In genomic region chr10:68406815-68407585, GRCh38 we compare ENCODE assay signal across 8 cellular contexts. TPM values are rescaled to one million over a fixed set of nuclear protein-coding genes. Genes with fewer than 3 reads are reported as not detected.
DNase-seq lines count a peak whose midpoint lies in the region; ATAC-seq and TF ChIP-seq lines count a peak whose summit lies in the region.

Gene RUFY2, minus strand, starts transcription at chr10:68407277. Its CDS starts 88 bp downstream, at chr10:68407189.

- H3K36me3 ChIP-seq in gastroesophageal sphincter: peaks cover 0 to 4% of the 10 kb centered on the region in 2 donors
- no peaks in the 10 kb centered on the region for H3K36me3 ChIP-seq in suprapubic skin

- WGBS in gastroesophageal sphincter (ENCODE audit: low coverage in 1 of 2), 2 donors: 0% methylated on average over 3 to 5 of the region's 84 CpGs
- WGBS in suprapubic skin: 1% methylated on average over 33 of the region's 84 CpGs

- H3K4me3 ChIP-seq in gastroesophageal sphincter: peak within 1 kb of the TSS; percentile 96 to 99
- H3K4me3 ChIP-seq in suprapubic skin: peak within 1 kb of the TSS; percentile 99

- TF ChIP-seq POLR2A in gastroesophageal sphincter (IDR thresholded peaks at IDR 0.05) (peak; percentile 70 to 73), suprapubic skin (IDR thresholded peaks at IDR 0.05) (peak; percentile 67 to 74)

- H3K27ac ChIP-seq in gastroesophageal sphincter: peak within 1 kb of the TSS; percentile 81 to 97 (median 96)
- peak within 1 kb of the TSS; percentile 92 for H3K27ac ChIP-seq in suprapubic skin

- no peaks in the 10 kb centered on the region for H3K9me3 ChIP-seq in gastroesophageal sphincter
- H3K9me3 ChIP-seq in suprapubic skin: no peaks in the 10 kb centered on the region

- peak; percentile 96 for ATAC-seq in GM21723 (IDR thresholded peaks at IDR 0.05; ENCODE audit: unreplicated experiment)
- peak; percentile 96 for ATAC-seq in gastroesophageal sphincter

- no peaks in the 10 kb centered on the region for H3K27me3 ChIP-seq in gastroesophageal sphincter
- H3K27me3 ChIP-seq in suprapubic skin: no peaks in the 10 kb centered on the region

- in situ Hi-C loops in KBM-7 (cut with MboI; ENCODE audit: low pct_unique_long_range_greater_than_20kb, low sequenced_read_pairs): no loop called here

- peak; percentile 83 for DNase-seq in ELF-1 (ENCODE audit: low read depth, low spot score)
- peak; percentile 78 for DNase-seq in KBM-7
- DNase-seq in SHP77 treated with DMSO at 0.1 percent for 48 hours (lab: John Stamatoyannopoulos, UW): peak; percentile 6
- peak; percentile 79 for DNase-seq in activated naive CD4-positive, alpha-beta T cell treated with Interleukin-2 at 50 U/mL for 16 hours
- peak; percentile 81 for DNase-seq in occipital lobe (lab: John Stamatoyannopoulos, UW)
- peak; percentile 85 to 89 for DNase-seq in suprapubic skin (ENCODE audit: low spot score in 2 of 2)

- TF ChIP-seq EP300 in gastroesophageal sphincter (IDR thresholded peaks at IDR 0.05) (no peak), suprapubic skin (IDR thresholded peaks at IDR 0.05) (no peak)

- TF ChIP-seq CTCF in gastroesophageal sphincter (IDR thresholded peaks at IDR 0.05) (peak; percentile 42 to 95 (median 84)), suprapubic skin (IDR thresholded peaks at IDR 0.05) (peak; percentile 86 to 93)

- H3K4me1 ChIP-seq in gastroesophageal sphincter (peaks cover 0 to 37% (median 0%) of the 10 kb centered on the region in 3 donors), suprapubic skin (peaks cover 8% of the 10 kb centered on the region)

RNA-seq across cellular contexts. Expression of gene RUFY2, which starts in this region (rescaled TPM):
- 10 to 100 TPM; 17.9 to 29.0 (median 26.0) TPM for total RNA-seq in gastroesophageal sphincter
- total RNA-seq in occipital lobe: 119 TPM
- total RNA-seq in suprapubic skin: 10 to 100 TPM; 12.4 to 43.3 (median 21.6) TPM

Comparison
In these comparisons a context has a peak if more than half of its experiments do, and no peak if none do; other contexts are left out.
1. Peak in every context shown above with its lines: DNase-seq, ATAC-seq, H3K4me3 ChIP-seq and H3K27ac ChIP-seq.
2. DNase-seq: peak in every context shown above with its lines; median percentile 87 in suprapubic skin; 83 in ELF-1; 81 in occipital lobe; 79 in activated naive CD4-positive, alpha-beta T cell treated with Interleukin-2 at 50 U/mL for 16 hours; 78 in KBM-7; 6 in SHP77 treated with DMSO at 0.1 percent for 48 hours.